8 cellular contexts compared by ENCODE assay signal in genomic region chr18:31683968-31684278, GRCh38. TPM values are rescaled to one million over a fixed set of nuclear protein-coding genes. Genes with fewer than 3 reads are reported as not detected.
A peak's percentile ranks its signal among the peaks of the same experiment; 100 is the strongest.
DNase-seq lines count a peak whose midpoint lies in the region; ATAC-seq lines count a peak whose summit lies in the region.

No MANE protein-coding gene starts in this region.

- H3K36me3 ChIP-seq in iPS-20b (ENCODE audit: insufficient read depth, low read depth, low read length): no peaks in the 10 kb centered on the region
- H3K36me3 ChIP-seq in stomach smooth muscle (ENCODE audit: control insufficient read depth in 2 of 2, insufficient read depth in 2 of 2, low read length in 2 of 2): no peaks in the 10 kb centered on the region

- peaks cover 38% of the 10 kb centered on the region for H3K27me3 Mint-ChIP-seq in activated CD4-positive, alpha-beta T cell treated with anti-CD3 and anti-CD28 coated beads for 36 hours
- peaks cover 35% of the 10 kb centered on the region for H3K27me3 Mint-ChIP-seq in activated naive CD8-positive, alpha-beta T cell

- no peak overlapping the region for H3K27ac Mint-ChIP-seq in activated CD4-positive, alpha-beta T cell treated with anti-CD3 and anti-CD28 coated beads for 36 hours
- H3K27ac Mint-ChIP-seq in activated naive CD8-positive, alpha-beta T cell: no peak overlapping the region

- intact Hi-C loops in activated CD4-positive, alpha-beta T cell treated with anti-CD3 and anti-CD28 coated beads for 36 hours (cut with DNase I, micrococcal nuclease): loop anchor here (2.0 to 5.0 kb wide), 3 partner anchors 25 to 185 kb away; partner anchors contain the start of gene DSG2 (in 1 of the 2)

- H3K9ac ChIP-seq in iPS-20b (ENCODE audit: low read depth, low read length): peak overlapping the region; percentile 74; the same call in 1 of the 2 replicates
- peak overlapping the region; percentile 62 to 66 for H3K9ac ChIP-seq in stomach smooth muscle (ENCODE audit: low read length in 2 of 2)

- peaks cover 39% of the 10 kb centered on the region for H3K4me1 ChIP-seq in iPS-20b (ENCODE audit: insufficient read depth, low read length)
- H3K4me1 ChIP-seq in stomach smooth muscle (ENCODE audit: control insufficient read depth, insufficient read depth, low read length): peaks cover 6% of the 10 kb centered on the region

- H3K9me3 ChIP-seq in iPS-20b (ENCODE audit: insufficient read depth, low read depth, low read length) (no peaks in the 10 kb centered on the region), stomach smooth muscle (ENCODE audit: control insufficient read depth in 2 of 2, low read length in 2 of 2) (no peaks in the 10 kb centered on the region)

- no peak for DNase-seq in activated CD4-positive, alpha-beta T cell treated with anti-CD3 and anti-CD28 coated beads for 36 hours
- no peak for DNase-seq in activated CD4-positive, alpha-beta T cell treated with anti-CD3 and anti-CD28 coated beads for 1 hour
- no peak for DNase-seq in NCI-H1930 (lab: John Stamatoyannopoulos, UW)

- ATAC-seq in activated CD4-positive, alpha-beta T cell treated with anti-CD3 and anti-CD28 coated beads for 36 hours: no peak
- ATAC-seq in GM21576 (IDR thresholded peaks at IDR 0.05; ENCODE audit: unreplicated experiment): no peak
- ATAC-seq in GM21619 (IDR thresholded peaks at IDR 0.05; ENCODE audit: unreplicated experiment): no peak

- H3K9me3 Mint-ChIP-seq in activated CD4-positive, alpha-beta T cell treated with anti-CD3 and anti-CD28 coated beads for 36 hours (ENCODE audit: low read depth): no peaks in the 10 kb centered on the region
- no peaks in the 10 kb centered on the region for H3K9me3 Mint-ChIP-seq in activated naive CD8-positive, alpha-beta T cell (ENCODE audit: low read depth)

- peaks cover 16% of the 10 kb centered on the region for H3K4me1 Mint-ChIP-seq in activated CD4-positive, alpha-beta T cell treated with anti-CD3 and anti-CD28 coated beads for 36 hours
- H3K4me1 Mint-ChIP-seq in activated naive CD8-positive, alpha-beta T cell (ENCODE audit: low read depth): peaks cover 11% of the 10 kb centered on the region

- H3K4me3 Mint-ChIP-seq in activated CD4-positive, alpha-beta T cell treated with anti-CD3 and anti-CD28 coated beads for 36 hours: peak overlapping the region; percentile 72
- H3K4me3 Mint-ChIP-seq in activated naive CD8-positive, alpha-beta T cell: peak overlapping the region; percentile 93

- CTCF ChIA-PET in activated CD4-positive, alpha-beta T cell treated with anti-CD3 and anti-CD28 coated beads for 36 hours (lab: Charles Lee): interaction anchor here (0.6 to 1.5 kb wide), 2 partner anchors 25 to 763 kb away, joined by 3 to 5 read pairs; no protein-coding TSS in a partner anchor

- no peaks in the 10 kb centered on the region for H3K36me3 Mint-ChIP-seq in activated CD4-positive, alpha-beta T cell treated with anti-CD3 and anti-CD28 coated beads for 36 hours (ENCODE audit: low read depth)
- H3K36me3 Mint-ChIP-seq in activated naive CD8-positive, alpha-beta T cell: no peaks in the 10 kb centered on the region

- H3K4me3 ChIP-seq in iPS-20b (ENCODE audit: low read length) (peak overlapping the region; percentile 86), stomach smooth muscle (ENCODE audit: low read length in 2 of 2) (peak overlapping the region; percentile 74 to 75)

- no peak overlapping the region for H3K27ac ChIP-seq in iPS-20b (ENCODE audit: low read length)
- H3K27ac ChIP-seq in stomach smooth muscle (ENCODE audit: low read length): no peak overlapping the region

- H3K27me3 ChIP-seq in iPS-20b (ENCODE audit: insufficient read depth, low read length) (peaks cover 7% of the 10 kb centered on the region; the same call in 1 of the 2 replicates), stomach smooth muscle (ENCODE audit: control insufficient read depth in 1 of 2, insufficient read depth in 2 of 2, low read length in 2 of 2) (peaks cover 0 to 3% of the 10 kb centered on the region in 2 donors)

- POLR2A ChIA-PET in activated CD4-positive, alpha-beta T cell treated with anti-CD3 and anti-CD28 coated beads for 36 hours (lab: Charles Lee): no interaction called here

RNA-seq across cellular contexts. Expression of gene B4GALT6, which starts 0.5 kb away (rescaled TPM):
- 1 to 10 TPM; 4.0 to 6.5 TPM for total RNA-seq in activated CD4-positive, alpha-beta T cell treated with anti-CD3 and anti-CD28 coated beads for 36 hours
